In genomic region chr1:112575154-112575804, GRCh38 we compare ENCODE assay signal across 11 cellular contexts. TPM values are rescaled to one million over a fixed set of nuclear protein-coding genes. Genes with fewer than 3 reads are reported as not detected.
A peak's percentile ranks its signal among the peaks of the same experiment; 100 is the strongest.
DNase-seq lines count a peak whose midpoint lies in the region; FAIRE-seq and TF ChIP-seq lines count a peak whose summit lies in the region.
"Had no signal": no experiment of that assay in that cellular context is flagged by ENCODE, and none has a peak within 500 bp of the region (broad histone marks: within the 10 kb centered on the region; RNA-seq: fewer than 3 reads in every experiment).

No MANE protein-coding gene starts in this region.

- TF ChIP-seq CTCF in AG09309 (IDR thresholded peaks at IDR 0.05; ENCODE audit: control insufficient read depth, insufficient read depth, low read depth, low read length, missing control alignments) (no peak), brain microvascular endothelial cell (IDR thresholded peaks at IDR 0.05; ENCODE audit: low read depth, low read length, missing control alignments) (no peak)

- peak; percentile 93 for DNase-seq in AG09309 (ENCODE audit: low read depth)
- DNase-seq in M059J (ENCODE audit: low read depth), result peak; percentile 95
- DNase-seq in brain microvascular endothelial cell, result peak; percentile 96
- DNase-seq in lung microvascular endothelial cell (ENCODE audit: low read depth in 2 of 2), result peak; percentile 6 to 93
- no peak for DNase-seq in NCI-H2171 treated with DMSO at 0.1 percent for 48 hours (lab: John Stamatoyannopoulos, UW)
- DNase-seq in NCI-H1417 (lab: John Stamatoyannopoulos, UW), result no peak
- DNase-seq in activated CD4-positive, alpha-beta T cell treated with anti-CD3 and anti-CD28 coated beads for 48 hours, result no peak
- no peak for DNase-seq in frontal cortex (ENCODE audit: low spot score in 2 of 2)
- DNase-seq: CD4-positive, alpha-beta T cell; stimulated activated naive B cell treated with anti-CD40 and anti-IgM and Interleukin-4, amounts not matched to agents 10 μg/mL and 1 μg/mL and 100 μg/mL, for 72 hours had no signal

- H3K36me3 ChIP-seq in brain microvascular endothelial cell (replicated peaks), result peaks cover 9% of the 10 kb centered on the region

- H3K4me3 ChIP-seq in AG09309 (ENCODE audit: control insufficient read depth, low read depth, low read length) (no peak overlapping the region), brain microvascular endothelial cell (ENCODE audit: low read depth, low read length) (no peak overlapping the region)

- FAIRE-seq in frontal cortex (lab: Jason Lieb, UNC), result no peak
- FAIRE-seq: GM12892 had no signal

- in situ Hi-C loops in brain microvascular endothelial cell (cut with HindIII; ENCODE audit: low pct_ligation_motif_present, low sequenced_read_pairs), result no loop called here

- H3K27ac ChIP-seq in brain microvascular endothelial cell, result peak overlapping the region; percentile 9

- no peaks in the 10 kb centered on the region for H3K27me3 ChIP-seq in brain microvascular endothelial cell (replicated peaks)

RNA-seq across cellular contexts. Expression of gene ST7L, which starts 43.7 kb away (rescaled TPM):
- total RNA-seq in M059J (2014; rRNA removed; shearing (Covaris generic)), result 32.7 and 49.6 TPM in 2 replicates
- total RNA-seq in lung microvascular endothelial cell, result 9.2 and 17.3 TPM in 2 replicates
- 35.9 TPM for total RNA-seq in frontal cortex

RNA-seq across cellular contexts. Expression of gene CAPZA1, which starts 44.4 kb away (rescaled TPM):
- total RNA-seq in M059J (2014; rRNA removed; shearing (Covaris generic)), result 190 and 259 TPM in 2 replicates
- total RNA-seq in lung microvascular endothelial cell, result 154 and 166 TPM in 2 replicates
- total RNA-seq in frontal cortex, result 90.9 TPM

Comparison
In these comparisons a context has a peak if more than half of its experiments do, and no peak if none do; other contexts are left out.
1. DNase-seq: peak in AG09309 (single experiment), M059J (single experiment), brain microvascular endothelial cell (single experiment) and lung microvascular endothelial cell (2 of 2); none in NCI-H2171 treated with DMSO at 0.1 percent for 48 hours (single experiment), NCI-H1417 (0 of 3), activated CD4-positive, alpha-beta T cell treated with anti-CD3 and anti-CD28 coated beads for 48 hours (single experiment) and frontal cortex (0 of 2).